1 cellular context compared by ENCODE assay signal in the genomic region with DNA sequence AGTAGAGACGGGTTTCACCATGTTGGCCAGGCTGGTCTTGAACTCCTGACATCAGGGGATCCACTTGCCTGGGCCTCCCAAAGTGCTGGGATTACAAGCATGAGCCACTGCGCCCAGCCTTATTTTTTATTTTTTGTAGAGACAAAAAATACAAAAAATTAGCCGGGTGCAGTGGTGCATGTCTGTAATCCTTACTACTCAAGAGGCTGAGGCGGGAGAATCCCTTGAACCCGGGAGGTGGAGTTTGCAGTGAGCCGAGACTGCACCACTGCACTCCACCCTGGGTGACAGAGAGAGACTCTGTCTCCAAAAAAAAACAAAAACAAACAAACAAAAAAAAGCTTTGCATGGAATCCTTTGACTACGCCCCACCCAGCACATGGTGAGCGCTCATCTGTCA. TPM values are rescaled to one million over a fixed set of nuclear protein-coding genes. Genes with fewer than 3 reads are reported as not detected.
"Had no signal": no experiment of that assay in that cellular context is flagged by ENCODE, and none has a peak within 500 bp of the region (broad histone marks: within the 10 kb centered on the region; RNA-seq: fewer than 3 reads in every experiment).

No MANE protein-coding gene starts in this region.

RNA-seq across cellular contexts. Expression of a gene that starts 22.0 kb away (rescaled TPM):
- total RNA-seq: G401 had no signal

RNA-seq across cellular contexts. Expression of a gene that starts 49.2 kb away (rescaled TPM):
- total RNA-seq: G401 had no signal
